In genomic region chr21:46483300-46484295, GRCh38 we compare ENCODE assay signal across 19 cellular contexts. TPM values are rescaled to one million over a fixed set of nuclear protein-coding genes. Genes with fewer than 3 reads are reported as not detected.
DNase-seq lines count a peak whose midpoint lies in the region; ATAC-seq and TF ChIP-seq lines count a peak whose summit lies in the region.
"Had no signal": no experiment of that assay in that cellular context is flagged by ENCODE, and none has a peak within 500 bp of the region (broad histone marks: within the 10 kb centered on the region; RNA-seq: fewer than 3 reads in every experiment).

No MANE protein-coding gene starts in this region.

- CTCF ChIA-PET in CD8-positive, alpha-beta T cell (lab: Charles Lee) = interaction anchor here (1.3 kb wide), 1 partner anchor 17 kb away, joined by 3 read pairs; no protein-coding TSS in a partner anchor

- H3K4me3 Mint-ChIP-seq in CD8-positive, alpha-beta T cell = no peak overlapping the region
- H3K4me3 Mint-ChIP-seq: HFFc6 had no signal

- ATAC-seq in CD8-positive, alpha-beta T cell = no peak
- peak; percentile 64 for ATAC-seq in mucosa of descending colon

- H3K4me1 Mint-ChIP-seq in CD8-positive, alpha-beta T cell (ENCODE audit: low read depth) = peaks cover 38% of the 10 kb centered on the region

- no peaks in the 10 kb centered on the region for H3K27me3 ChIP-seq in CD8-positive, alpha-beta T cell (ENCODE audit: insufficient read depth, low read length)
- no peaks in the 10 kb centered on the region for H3K27me3 ChIP-seq in hepatocyte
- H3K27me3 ChIP-seq: pancreas, SJSA1 had no signal

- H3K4me1 ChIP-seq in CD8-positive, alpha-beta T cell (ENCODE audit: insufficient read depth, low read length) = peaks cover 9% of the 10 kb centered on the region
- H3K4me1 ChIP-seq in mucosa of descending colon (ENCODE audit: low read depth) (no peaks in the 10 kb centered on the region), hepatocyte (ENCODE audit: insufficient read depth) (no peaks in the 10 kb centered on the region)

- H3K79me2 ChIP-seq in hepatocyte = peaks cover 45% of the 10 kb centered on the region

- DNase-seq in DMS 273 (lab: John Stamatoyannopoulos, UW; ENCODE audit: unreplicated experiment) (peak; percentile 26), DMS 273 treated with DMSO at 0.1 percent for 48 hours (lab: John Stamatoyannopoulos, UW) (no peak), mucosa of descending colon (no peak), NCI-H1417 treated with DMSO at 0.1 percent for 48 hours (lab: John Stamatoyannopoulos, UW) (no peak), germinal center (ENCODE audit: low spot score) (no peak), hepatocyte (ENCODE audit: low spot score) (no peak)
- peak in 2 of 7 experiments; percentile 12 to 30 for DNase-seq in CD8-positive, alpha-beta T cell
- DNase-seq: activated CD8-positive, alpha-beta memory T cell treated with anti-CD3 and anti-CD28 coated beads, Interleukin-2, amount 50 U/mL, for 4 hours; GDM1; HFFc6; islet precursor cell; KBM-7; midbrain; NCI-H1436; NCI-H446; pancreas had no signal

- peak overlapping the region; percentile 52 for H3K27ac Mint-ChIP-seq in CD8-positive, alpha-beta T cell
- H3K27ac Mint-ChIP-seq: HFFc6 had no signal

- TF ChIP-seq CTCF in CD8-positive, alpha-beta T cell (IDR thresholded peaks at IDR 0.05) = no peak
- TF ChIP-seq CTCF in VCaP (conservative IDR thresholded peaks at IDR 0.05) (no peak), mucosa of descending colon (IDR thresholded peaks at IDR 0.05) (no peak), hepatocyte (IDR thresholded peaks at IDR 0.05; ENCODE audit: poor library complexity) (no peak)

- no peaks in the 10 kb centered on the region for H3K9me3 ChIP-seq in CD8-positive, alpha-beta T cell (ENCODE audit: low read length)
- H3K9me3 ChIP-seq in mucosa of descending colon (no peaks in the 10 kb centered on the region), hepatocyte (ENCODE audit: low read depth) (no peaks in the 10 kb centered on the region)
- H3K9me3 ChIP-seq: pancreas had no signal

- peaks cover 13% of the 10 kb centered on the region for H3K36me3 ChIP-seq in CD8-positive, alpha-beta T cell (ENCODE audit: insufficient read depth, low read length)
- H3K36me3 ChIP-seq in mucosa of descending colon (ENCODE audit: low read depth) = no peaks in the 10 kb centered on the region
- H3K36me3 ChIP-seq in hepatocyte (replicated peaks; ENCODE audit: insufficient read depth, low read depth) = no peaks in the 10 kb centered on the region
- H3K36me3 ChIP-seq: pancreas had no signal

- H2AFZ ChIP-seq in hepatocyte = no peak overlapping the region

- no peaks in the 10 kb centered on the region for H4K20me1 ChIP-seq in hepatocyte (ENCODE audit: insufficient read depth, poor library complexity, severe bottlenecking)

- WGBS in hepatocyte (ENCODE audit: low lambda C conversion rate, missing lambda C conversion rate) = 76% methylated on average over 6 of the region's 6 CpGs

- no peak overlapping the region for H3K4me3 ChIP-seq in CD8-positive, alpha-beta T cell (ENCODE audit: low read depth, low read length)
- H3K4me3 ChIP-seq in mucosa of descending colon (no peak overlapping the region), hepatocyte (no peak overlapping the region)
- H3K4me3 ChIP-seq: pancreas, SJSA1 had no signal

- H3K27ac ChIP-seq in CD8-positive, alpha-beta T cell (ENCODE audit: low read depth, low read length) = no peak overlapping the region
- H3K27ac ChIP-seq in VCaP (peak overlapping the region; percentile 85), hepatocyte (no peak overlapping the region)
- H3K27ac ChIP-seq: 22Rv1, SJSA1 had no signal

- H3K36me3 Mint-ChIP-seq in CD8-positive, alpha-beta T cell = peaks cover 63% of the 10 kb centered on the region

- POLR2A ChIA-PET in CD8-positive, alpha-beta T cell (lab: Charles Lee) = no interaction called here

- H3K4me2 ChIP-seq in hepatocyte = no peak overlapping the region

- H3K9me3 Mint-ChIP-seq in CD8-positive, alpha-beta T cell = no peaks in the 10 kb centered on the region
- H3K9me3 Mint-ChIP-seq: HFFc6 had no signal

- no peaks in the 10 kb centered on the region for H3K27me3 Mint-ChIP-seq in CD8-positive, alpha-beta T cell (ENCODE audit: low read depth)

- intact Hi-C loops in CD8-positive, alpha-beta T cell (cut with DNase I, micrococcal nuclease) = no loop called here
- intact Hi-C loops in mucosa of descending colon (cut with DNase I, micrococcal nuclease) = no loop called here

- H3K9me2 ChIP-seq in hepatocyte (replicated peaks; ENCODE audit: insufficient read depth) = no peaks in the 10 kb centered on the region

RNA-seq across cellular contexts. Expression of gene DIP2A, which starts 24.9 kb away (rescaled TPM):
- 10 to 100 TPM; 59.5 to 62.3 TPM for total RNA-seq in CD8-positive, alpha-beta T cell
- total RNA-seq in mucosa of descending colon (10 to 100 TPM; 43.8 to 56.7 (median 49.3) TPM), hepatocyte (22.7 and 24.6 TPM in 2 replicates)
- polyA plus RNA-seq in hepatocyte = 16.7 and 19.8 TPM in 2 replicates
